8 cellular contexts compared by ENCODE assay signal in the genomic region with DNA sequence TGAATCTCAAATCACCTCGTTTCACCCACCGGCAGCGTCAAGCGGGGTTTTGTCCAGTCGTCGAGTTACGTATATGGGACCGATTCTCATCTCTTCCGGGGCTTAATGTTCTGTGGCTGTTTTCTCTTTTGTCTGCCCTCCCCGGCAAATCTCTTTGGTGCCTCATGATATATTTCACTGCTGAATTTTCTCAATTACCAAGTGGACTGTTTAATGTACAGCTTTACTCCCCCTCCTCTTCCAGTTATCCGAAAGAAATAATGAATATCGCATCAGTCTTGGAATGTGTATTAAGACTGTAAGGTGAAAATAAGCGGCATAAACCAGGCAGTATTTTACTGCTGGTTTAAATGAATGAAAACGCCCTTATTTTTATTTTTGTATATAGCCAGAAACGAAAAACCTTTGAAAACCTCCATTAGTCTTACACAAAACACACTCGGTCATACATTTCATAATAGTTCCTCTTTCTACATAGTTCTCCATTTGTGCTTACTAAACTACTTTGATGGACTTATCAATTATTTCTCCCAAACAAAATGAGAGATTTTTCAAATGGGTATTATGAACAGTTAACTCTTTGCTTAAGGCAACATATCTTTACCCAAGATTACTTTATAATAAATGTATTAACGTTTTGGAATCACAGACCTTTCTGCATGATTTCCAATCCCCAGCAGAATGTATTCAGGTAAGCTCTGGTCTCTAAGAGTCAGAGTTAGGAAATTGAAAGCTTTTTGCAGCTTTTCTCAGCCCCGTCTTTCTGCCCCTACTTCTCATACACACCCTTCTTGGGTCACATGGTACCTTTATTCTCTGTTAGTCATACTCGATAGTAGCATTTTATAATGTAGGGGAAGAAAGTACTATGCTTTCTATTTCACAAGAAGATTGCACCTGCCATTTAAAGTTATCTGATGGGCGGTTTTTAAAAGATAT. TPM values are rescaled to one million over a fixed set of nuclear protein-coding genes. Genes with fewer than 3 reads are reported as not detected.
A peak's percentile ranks its signal among the peaks of the same experiment; 100 is the strongest.
DNase-seq lines count a peak whose midpoint lies in the region; ATAC-seq and TF ChIP-seq lines count a peak whose summit lies in the region.

No MANE protein-coding gene starts in this region.

- H3K9me3 ChIP-seq in Panc1 (ENCODE audit: control insufficient read depth, insufficient read depth, low read depth, low read length), result no peaks in the 10 kb centered on the region
- H3K9me3 ChIP-seq in mucosa of descending colon, result no peaks in the 10 kb centered on the region

- TSS peak; percentile 81 for BruUV-seq in Panc1 (replicated peaks; lab: Mats Ljungman, UMichigan)

- TF ChIP-seq CTCF in AG10803 (conservative IDR thresholded peaks at IDR 0.05; ENCODE audit: low read length) (no peak), Panc1 (IDR thresholded peaks at IDR 0.05) (no peak), choroid plexus epithelial cell (conservative IDR thresholded peaks at IDR 0.05; ENCODE audit: low read depth, low read length) (no peak), mucosa of descending colon (IDR thresholded peaks at IDR 0.05) (no peak)

- peak overlapping the region; percentile 78 for H3K4me3 ChIP-seq in AG10803 (ENCODE audit: low read length)
- peak overlapping the region; percentile 92 to 94 for H3K4me3 ChIP-seq in Panc1 (ENCODE audit: low read depth in 2 of 2, low read length in 2 of 2)
- H3K4me3 ChIP-seq in choroid plexus epithelial cell (ENCODE audit: low read depth, low read length), result peak overlapping the region; percentile 78
- H3K4me3 ChIP-seq in mucosa of descending colon, result peak overlapping the region; percentile 56

- DNase-seq in AG10803 (ENCODE audit: low read depth) (no peak), Panc1 (ENCODE audit: low read depth, low spot score) (no peak), choroid plexus epithelial cell (ENCODE audit: low read depth) (peak; percentile 43), mucosa of descending colon (no peak), iPS-NIHi11 (ENCODE audit: low spot score) (no peak), GDM1 (lab: John Stamatoyannopoulos, UW) (no peak)
- no peak for DNase-seq in stimulated activated CD4-positive, alpha-beta T cell treated with anti-CD3 and anti-CD28 coated beads, Interleukin-2, amount 100 ng/mL, for 24 hours

- peak; percentile 29 for ATAC-seq in GM19035 (IDR thresholded peaks at IDR 0.05; ENCODE audit: unreplicated experiment)
- no peak for ATAC-seq in Panc1
- ATAC-seq in mucosa of descending colon, result peak; percentile 51

- intact Hi-C loops in Panc1 (cut with micrococcal nuclease; ENCODE audit: unreplicated experiment) (no loop called here), mucosa of descending colon (cut with DNase I, micrococcal nuclease) (no loop called here)

- no peaks in the 10 kb centered on the region; the same call in 1 of the 2 replicates for H3K36me3 ChIP-seq in Panc1 (ENCODE audit: control insufficient read depth, insufficient read depth, low read length)
- H3K36me3 ChIP-seq in mucosa of descending colon (ENCODE audit: low read depth), result no peaks in the 10 kb centered on the region

- CTCF ChIA-PET in Panc1 (lab: Charles Lee), result no interaction called here

- peak overlapping the region; percentile 93 for H3K27ac ChIP-seq in Panc1 (ENCODE audit: low read length)

- POLR2A ChIA-PET in Panc1 (lab: Charles Lee), result interaction anchor here (0.7 kb wide), 1 partner anchor 242 kb away, joined by 4 read pairs; no protein-coding TSS in a partner anchor

- no peaks in the 10 kb centered on the region for H3K27me3 ChIP-seq in Panc1 (ENCODE audit: control insufficient read depth, insufficient read depth, low read length)

- H3K4me1 ChIP-seq in Panc1 (ENCODE audit: control insufficient read depth, insufficient read depth, low read length) (peaks cover 8% of the 10 kb centered on the region), mucosa of descending colon (ENCODE audit: low read depth) (peaks cover 2% of the 10 kb centered on the region)

- in situ Hi-C loops in Panc1 (cut with HindIII; ENCODE audit: low pct_unique_long_range_greater_than_20kb, low sequenced_read_pairs), result no loop called here

RNA-seq across cellular contexts. Expression of a gene that starts 1.0 kb away (rescaled TPM):
- 17.3 TPM for total RNA-seq in Panc1 (2021; ENCODE audit: unreplicated experiment)
- 9.4 TPM for polyA plus RNA-seq in Panc1 (2012; ENCODE audit: insufficient read length)
- 10 to 100 TPM; 12.1 to 16.9 (median 13.8) TPM for total RNA-seq in mucosa of descending colon
